ENCODE assay signal across 8 cellular contexts in the genomic region with DNA sequence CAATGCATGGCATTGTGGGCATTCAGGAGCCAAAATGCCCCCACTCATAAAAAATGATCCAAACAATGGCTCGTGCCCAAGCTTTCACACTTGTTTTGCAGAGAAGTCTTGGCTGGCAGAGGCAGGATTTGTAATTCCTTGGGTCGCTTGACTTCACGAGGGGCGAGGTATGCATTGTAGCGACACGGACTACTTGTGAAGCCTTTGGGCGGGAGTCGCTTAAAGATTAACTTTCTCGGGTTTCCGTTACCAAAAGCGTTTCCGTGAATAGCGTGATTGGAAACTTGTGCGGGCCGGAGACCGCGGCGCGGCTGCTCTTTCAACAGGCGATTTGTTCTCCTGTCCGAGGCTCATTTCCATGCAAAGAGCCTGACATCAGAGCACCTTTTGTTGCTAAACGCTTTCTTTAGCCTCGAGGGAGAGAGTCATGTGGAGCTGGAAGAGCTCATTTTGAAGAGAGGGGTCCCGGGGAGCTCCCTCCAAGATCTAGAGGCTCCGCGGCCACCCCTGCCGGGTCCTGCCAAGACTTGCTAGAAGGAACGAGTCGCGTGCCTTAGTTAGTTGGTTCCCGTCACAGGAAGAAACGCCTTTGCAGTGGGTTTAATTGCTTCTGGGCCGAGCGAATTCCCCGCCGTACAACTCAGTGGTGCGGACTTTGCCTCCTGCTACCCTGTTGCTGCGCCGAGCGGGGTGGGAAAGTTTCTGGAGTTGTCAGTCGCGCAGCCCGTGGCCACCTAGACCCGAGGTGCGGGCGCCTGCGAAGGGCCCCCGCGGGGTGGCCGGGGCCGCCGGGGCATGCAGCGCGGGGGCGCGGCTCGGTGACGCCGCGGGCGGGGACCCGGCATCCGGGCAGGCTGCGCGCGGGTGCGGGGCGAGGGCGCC. TPM values are rescaled to one million over a fixed set of nuclear protein-coding genes. Genes with fewer than 3 reads are reported as not detected.
DNase-seq lines count a peak whose midpoint lies in the region; ATAC-seq, FAIRE-seq and TF ChIP-seq lines count a peak whose summit lies in the region.

A gene (plus strand): TSS at position 693 of the 882 bp plus-strand sequence. CDS start 230 bp downstream, outside the sequence.

- H3K9ac ChIP-seq in Karpas-422 (ENCODE audit: low read length) (no peak within 1 kb of the TSS), colonic mucosa (ENCODE audit: low read depth in 2 of 2, low read length in 2 of 2) (peak within 1 kb of the TSS; percentile 79 to 80), keratinocyte (ENCODE audit: control insufficient read depth, extremely low read depth, insufficient read depth, low read length) (peak within 1 kb of the TSS; percentile 96), skeletal muscle tissue (ENCODE audit: low read depth in 1 of 3, low read length in 3 of 3) (peak within 1 kb of the TSS; percentile 71 to 89 (median 86))

- H3K4me1 ChIP-seq in Karpas-422 (ENCODE audit: low read length): no peaks in the 10 kb centered on the region
- no peaks in the 10 kb centered on the region for H3K4me1 ChIP-seq in colonic mucosa
- H3K4me1 ChIP-seq in keratinocyte (ENCODE audit: control insufficient read depth, extremely low read depth, insufficient read depth, low read length): peaks cover 36% of the 10 kb centered on the region
- H3K4me1 ChIP-seq in skeletal muscle tissue (ENCODE audit: control insufficient read depth in 3 of 3, insufficient read depth in 3 of 3, low read length in 3 of 3): peaks cover 3 to 8% (median 7%) of the 10 kb centered on the region in 3 donors

- DNase-seq in Daoy (ENCODE audit: low read depth) (peak; percentile 84), Karpas-422 (peak; percentile 30), SKM-1 (lab: John Stamatoyannopoulos, UW; ENCODE audit: unreplicated experiment) (peak; percentile 54), colonic mucosa (peak; percentile 75), keratinocyte (ENCODE audit: low read depth, low spot score) (no peak), NK-92 (lab: John Stamatoyannopoulos, UW; ENCODE audit: unreplicated experiment) (no peak)

- FAIRE-seq in keratinocyte (lab: Jason Lieb, UNC): peak; percentile 86

- H3K79me2 ChIP-seq in Karpas-422 (ENCODE audit: low read length): no peaks in the 10 kb centered on the region
- H3K79me2 ChIP-seq in keratinocyte (ENCODE audit: control insufficient read depth, insufficient read depth, low read length): no peaks in the 10 kb centered on the region

- no peaks in the 10 kb centered on the region for H3K36me3 ChIP-seq in Karpas-422 (ENCODE audit: insufficient read depth, low read length)
- no peaks in the 10 kb centered on the region for H3K36me3 ChIP-seq in colonic mucosa
- H3K36me3 ChIP-seq in keratinocyte (ENCODE audit: control insufficient read depth in 2 of 2, extremely low read depth in 1 of 2, insufficient read depth in 2 of 2, low read length in 2 of 2): no peaks in the 10 kb centered on the region
- no peaks in the 10 kb centered on the region for H3K36me3 ChIP-seq in skeletal muscle tissue (ENCODE audit: control insufficient read depth in 3 of 3, insufficient read depth in 3 of 3, low read length in 3 of 3)

- H3K9me3 ChIP-seq in Karpas-422 (ENCODE audit: low read length) (no peaks in the 10 kb centered on the region), colonic mucosa (no peaks in the 10 kb centered on the region), keratinocyte (ENCODE audit: control insufficient read depth, low read depth, low read length) (no peaks in the 10 kb centered on the region), skeletal muscle tissue (ENCODE audit: control insufficient read depth in 3 of 3, low read length in 3 of 3) (no peaks in the 10 kb centered on the region)

- H3K4me2 ChIP-seq in Karpas-422 (ENCODE audit: low read depth, low read length, poor library complexity, severe bottlenecking): no peak within 1 kb of the TSS
- peak within 1 kb of the TSS; percentile 96 for H3K4me2 ChIP-seq in keratinocyte (ENCODE audit: control insufficient read depth, extremely low read depth, insufficient read depth, low read depth, low read length)

- H3K27me3 ChIP-seq in Karpas-422 (ENCODE audit: low read length) (no peaks in the 10 kb centered on the region), colonic mucosa (no peaks in the 10 kb centered on the region), keratinocyte (ENCODE audit: control insufficient read depth, extremely low read depth, insufficient read depth, low read length) (no peaks in the 10 kb centered on the region), skeletal muscle tissue (ENCODE audit: control insufficient read depth in 3 of 3, insufficient read depth in 3 of 3, low read length in 3 of 3) (peaks cover 0 to 7% (median 0%) of the 10 kb centered on the region in 3 donors)

- H2AFZ ChIP-seq in Karpas-422 (ENCODE audit: low read length): no peak within 1 kb of the TSS
- H2AFZ ChIP-seq in keratinocyte (ENCODE audit: control insufficient read depth, low read length): peak within 1 kb of the TSS; percentile 86

- H3K27ac ChIP-seq in Karpas-422 (ENCODE audit: low read length): no peak within 1 kb of the TSS
- peak within 1 kb of the TSS; percentile 84 for H3K27ac ChIP-seq in colonic mucosa
- peak within 1 kb of the TSS; percentile 94 for H3K27ac ChIP-seq in keratinocyte (ENCODE audit: control insufficient read depth, insufficient read depth, low read length)
- H3K27ac ChIP-seq in skeletal muscle tissue (ENCODE audit: low read depth, low read length): peak within 1 kb of the TSS; percentile 74

- no peak for TF ChIP-seq CTCF in colonic mucosa (IDR thresholded peaks at IDR 0.05)
- no peak for TF ChIP-seq CTCF in keratinocyte (optimal IDR thresholded peaks at IDR 0.05 in 1 of 3, IDR thresholded peaks at IDR 0.05 in 1 of 3, conservative IDR thresholded peaks at IDR 0.05 in 1 of 3; ENCODE audit: extremely low read depth in 1 of 3, insufficient read depth in 2 of 3, low read length in 3 of 3)

- no peaks in the 10 kb centered on the region for H3K9me2 ChIP-seq in Karpas-422 (replicated peaks; ENCODE audit: insufficient read depth, low read length)

- H3K4me3 ChIP-seq in Karpas-422 (ENCODE audit: low read length) (no peak within 1 kb of the TSS), colonic mucosa (peak within 1 kb of the TSS; percentile 52), keratinocyte (ENCODE audit: control insufficient read depth in 2 of 3, extremely low read depth in 1 of 3, insufficient read depth in 2 of 3, low read depth in 1 of 3, low read length in 3 of 3) (peak within 1 kb of the TSS; percentile 62 to 93 (median 86)), skeletal muscle tissue (ENCODE audit: low read length in 3 of 3) (peak within 1 kb of the TSS; percentile 71 to 82 (median 78))

- intact Hi-C loops in colonic mucosa (cut with DNase I): no loop called here

- ATAC-seq in GM21786 (IDR thresholded peaks at IDR 0.05; ENCODE audit: unreplicated experiment): peak; percentile 69

- dilution Hi-C loops in keratinocyte (cut with MboI; ENCODE audit: extremely low pct_ligation_motif_present, low sequenced_read_pairs): no loop called here

- H3K9me1 ChIP-seq in keratinocyte (ENCODE audit: control insufficient read depth, extremely low read depth, insufficient read depth, low read length): no peaks in the 10 kb centered on the region

- H4K20me1 ChIP-seq in Karpas-422 (ENCODE audit: insufficient read depth, low read depth, low read length) (no peaks in the 10 kb centered on the region), keratinocyte (ENCODE audit: control insufficient read depth, extremely low read depth, insufficient read depth, low read length) (no peaks in the 10 kb centered on the region)

RNA-seq across cellular contexts. Expression of the gene that starts here (rescaled TPM):
- 12.4 and 13.5 TPM in 2 replicates for total RNA-seq in Daoy (2014; rRNA removed; shearing (Covaris generic))
- total RNA-seq in Karpas-422 (2014; rRNA removed; shearing (Covaris generic); ENCODE audit: low replicate concordance): 0.15 and 2.4 TPM in 2 replicates
- total RNA-seq in colonic mucosa (10 to 100 TPM; 14.9 to 16.4 TPM), skeletal muscle tissue (85.1 TPM)
- 4.4 to 6.0 TPM (median 4.4 TPM) in 3 replicates for polyA plus RNA-seq in keratinocyte
- polyA plus RNA-seq in keratinocyte (2011; ENCODE audit: low read depth): 23.4 TPM
- 4.3 and 4.9 TPM in 2 replicates for polyA plus RNA-seq in keratinocyte (2011; cell fraction: cytosol; rRNA removed)
- 9.3 and 9.9 TPM in 2 replicates for polyA plus RNA-seq in keratinocyte (2011; cell fraction: nucleus; rRNA removed)
- polyA plus RNA-seq in keratinocyte (2012; ENCODE audit: low replicate concordance): 5.5 and 10.8 TPM in 2 replicates
- polyA minus RNA-seq in keratinocyte: 6.1 to 15.2 TPM (median 8.1 TPM) in 3 replicates
- 6.1 TPM for polyA minus RNA-seq in keratinocyte (2011; cell fraction: cytosol; rRNA and poly(A)+ RNA removed)
- 20.3 and 26.7 TPM in 2 replicates for polyA minus RNA-seq in keratinocyte (2011; cell fraction: nucleus; rRNA and poly(A)+ RNA removed)

Comparison
In these comparisons a context has a peak if more than half of its experiments do, and no peak if none do; other contexts are left out.
1. DNase-seq: peak in Daoy (single experiment), Karpas-422 (single experiment), SKM-1 (single experiment) and colonic mucosa (single experiment); none in keratinocyte (single experiment) and NK-92 (single experiment).